1 cellular context compared by ENCODE assay signal in the genomic region with DNA sequence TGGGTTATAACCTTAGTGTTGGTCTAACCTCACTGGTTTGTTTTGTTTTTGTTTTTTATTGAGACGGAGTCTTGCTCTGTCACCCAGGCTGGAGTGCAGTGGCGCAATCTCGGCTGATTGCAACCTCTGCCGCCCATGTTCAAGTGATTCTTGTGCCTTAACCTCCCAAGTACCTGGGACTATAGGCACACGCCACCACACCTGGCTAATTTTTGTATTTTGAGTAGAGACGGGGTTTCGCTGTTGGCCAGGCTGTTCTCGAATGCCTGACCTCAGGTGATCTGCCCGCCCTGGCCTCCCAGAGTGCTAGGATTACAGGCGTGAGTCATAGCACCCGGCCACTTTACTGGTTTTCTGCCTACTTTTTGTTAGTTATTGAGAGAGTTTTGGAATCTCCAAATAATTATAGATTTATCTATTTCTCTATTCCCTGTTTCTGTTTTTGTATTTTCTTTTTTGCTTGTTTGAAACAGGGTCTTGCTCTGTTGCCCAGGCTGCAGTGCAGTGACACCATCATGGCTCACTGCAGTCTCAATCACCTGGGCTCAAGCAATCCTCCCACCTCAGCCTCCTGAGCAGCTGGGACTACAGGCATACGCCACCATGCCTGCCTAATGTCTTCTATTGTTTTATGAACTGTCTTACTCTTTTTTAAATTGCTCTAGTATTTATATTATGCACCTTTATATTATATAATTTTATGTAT.
TF ChIP-seq lines count a peak whose summit lies in the region.

No MANE protein-coding gene starts in this region.

TF ChIP-seq in K562, 482 proteins besides CTCF, POLR2A, EP300 and RAD21:
- TF ChIP-seq CBFB (CRISPR knock-in tag; IDR thresholded peaks at IDR 0.05) (no peak), ZNF707 (CRISPR knock-in tag; conservative IDR thresholded peaks at IDR 0.05) (no peak), MTA3 (IDR thresholded peaks at IDR 0.05; ENCODE audit: borderline replicate concordance) (no peak), CEBPG (CRISPR knock-in tag; IDR thresholded peaks at IDR 0.05) (peak; percentile 67), CEBPG (tag; conservative IDR thresholded peaks at IDR 0.05 in 1 of 2, IDR thresholded peaks at IDR 0.05 in 1 of 2) (peak in 1 of 2 experiments; percentile 53; a peak in 2 of 4 replicates), CHD1 (IDR thresholded peaks at IDR 0.05; ENCODE audit: low read length) (no peak), HDAC1 (IDR thresholded peaks at IDR 0.05) (0 out of 4 replicates have a peak, but pooled peaks of 1 of the 2 experiments have one; percentile 23), ZNF121 (CRISPR knock-in tag; conservative IDR thresholded peaks at IDR 0.05) (peak; percentile 97), SPI1 (IDR thresholded peaks at IDR 0.05; ENCODE audit: borderline replicate concordance, low read depth, low read length) (no peak), SIN3B (IDR thresholded peaks at IDR 0.05; ENCODE audit: low read depth) (no peak), SMARCE1 (IDR thresholded peaks at IDR 0.05) (0 out of 2 replicates have a peak, but pooled peaks have one; percentile 53), ARID1B (IDR thresholded peaks at IDR 0.05) (peak; percentile 68), ZBTB1 (CRISPR knock-in tag; IDR thresholded peaks at IDR 0.05; ENCODE audit: borderline replicate concordance, low read depth) (no peak), GABPB2 (CRISPR knock-in tag; conservative IDR thresholded peaks at IDR 0.05) (no peak), KDM1A (IDR thresholded peaks at IDR 0.05) (peak; percentile 47 to 66; a peak in 2 of 4 replicates), ZKSCAN3 (CRISPR knock-in tag; IDR thresholded peaks at IDR 0.05) (no peak), SREBF1 (IDR thresholded peaks at IDR 0.05; ENCODE audit: borderline replicate concordance, low read depth, low read length) (no peak), CBX3 (IDR thresholded peaks at IDR 0.05; ENCODE audit: borderline replicate concordance in 1 of 2, low read length in 2 of 2) (no peak), MEF2A (IDR thresholded peaks at IDR 0.05; ENCODE audit: control insufficient read depth, low read depth, low read length) (no peak), CEBPB (tag; IDR thresholded peaks at IDR 0.05) (peak; percentile 91), RFX7 (CRISPR knock-in tag; IDR thresholded peaks at IDR 0.05) (no peak), SP1 (CRISPR knock-in tag; IDR thresholded peaks at IDR 0.05) (no peak), MYC (IDR thresholded peaks at IDR 0.05; ENCODE audit: low read depth, low read length) (no peak), MYC (CRISPR knock-in tag; IDR thresholded peaks at IDR 0.05; ENCODE audit: borderline replicate concordance, low read depth) (no peak), HMGN3 (IDR thresholded peaks at IDR 0.05; ENCODE audit: borderline replicate concordance, extremely low read depth, insufficient read length, low read depth, low read length) (no peak), BCOR (IDR thresholded peaks at IDR 0.05) (peak; percentile 45; the same call in 1 of the 2 replicates), SMARCA4 (IDR thresholded peaks at IDR 0.05) (peak; percentile 51), DACH1 (IDR thresholded peaks at IDR 0.05; ENCODE audit: partially characterized antibody) (peak; percentile 7), RFX1 (IDR thresholded peaks at IDR 0.05) (no peak), IFI16 (CRISPR knock-in tag; IDR thresholded peaks at IDR 0.05) (no peak), ZNF124 (CRISPR knock-in tag; IDR thresholded peaks at IDR 0.05) (no peak), JUND (IDR thresholded peaks at IDR 0.05; ENCODE audit: borderline replicate concordance, low read depth, low read length) (peak; percentile 78), JUND (tag; IDR thresholded peaks at IDR 0.05; ENCODE audit: borderline replicate concordance, low read depth, low read length) (peak; percentile 56; the same call in 1 of the 3 replicates), JUN (IDR thresholded peaks at IDR 0.05; ENCODE audit: borderline replicate concordance, low read depth, low read length) (0 out of 2 replicates have a peak, but pooled peaks have one; percentile 39), JUN (CRISPR knock-in tag; IDR thresholded peaks at IDR 0.05; ENCODE audit: borderline replicate concordance) (no peak), DPF2 (IDR thresholded peaks at IDR 0.05) (peak; percentile 82), ZEB2 (IDR thresholded peaks at IDR 0.05) (0 out of 2 replicates have a peak, but pooled peaks have one; percentile 60), FOSL1 (tag; conservative IDR thresholded peaks at IDR 0.05) (peak; percentile 78), ZNF408 (CRISPR knock-in tag; IDR thresholded peaks at IDR 0.05; ENCODE audit: low read depth) (no peak), ZNF644 (tag; IDR thresholded peaks at IDR 0.05; ENCODE audit: low read depth) (no peak), ZSCAN32 (CRISPR knock-in tag; IDR thresholded peaks at IDR 0.05) (no peak), RBM15 (IDR thresholded peaks at IDR 0.05; ENCODE audit: insufficient read depth, low read length) (no peak)
- TF ChIP-seq, protein P1, sequence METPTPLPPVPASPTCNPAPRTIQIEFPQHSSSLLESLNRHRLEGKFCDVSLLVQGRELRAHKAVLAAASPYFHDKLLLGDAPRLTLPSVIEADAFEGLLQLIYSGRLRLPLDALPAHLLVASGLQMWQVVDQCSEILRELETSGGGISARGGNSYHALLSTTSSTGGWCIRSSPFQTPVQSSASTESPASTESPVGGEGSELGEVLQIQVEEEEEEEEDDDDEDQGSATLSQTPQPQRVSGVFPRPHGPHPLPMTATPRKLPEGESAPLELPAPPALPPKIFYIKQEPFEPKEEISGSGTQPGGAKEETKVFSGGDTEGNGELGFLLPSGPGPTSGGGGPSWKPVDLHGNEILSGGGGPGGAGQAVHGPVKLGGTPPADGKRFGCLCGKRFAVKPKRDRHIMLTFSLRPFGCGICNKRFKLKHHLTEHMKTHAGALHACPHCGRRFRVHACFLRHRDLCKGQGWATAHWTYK (CRISPR knock-in tag; IDR thresholded peaks at IDR 0.05) = no peak
- TF ChIP-seq, protein P2, sequence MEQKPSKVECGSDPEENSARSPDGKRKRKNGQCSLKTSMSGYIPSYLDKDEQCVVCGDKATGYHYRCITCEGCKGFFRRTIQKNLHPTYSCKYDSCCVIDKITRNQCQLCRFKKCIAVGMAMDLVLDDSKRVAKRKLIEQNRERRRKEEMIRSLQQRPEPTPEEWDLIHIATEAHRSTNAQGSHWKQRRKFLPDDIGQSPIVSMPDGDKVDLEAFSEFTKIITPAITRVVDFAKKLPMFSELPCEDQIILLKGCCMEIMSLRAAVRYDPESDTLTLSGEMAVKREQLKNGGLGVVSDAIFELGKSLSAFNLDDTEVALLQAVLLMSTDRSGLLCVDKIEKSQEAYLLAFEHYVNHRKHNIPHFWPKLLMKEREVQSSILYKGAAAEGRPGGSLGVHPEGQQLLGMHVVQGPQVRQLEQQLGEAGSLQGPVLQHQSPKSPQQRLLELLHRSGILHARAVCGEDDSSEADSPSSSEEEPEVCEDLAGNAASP (IDR thresholded peaks at IDR 0.05) = peak; percentile 71; the same call in 1 of the 2 replicates
- TF ChIP-seq, protein P3, sequence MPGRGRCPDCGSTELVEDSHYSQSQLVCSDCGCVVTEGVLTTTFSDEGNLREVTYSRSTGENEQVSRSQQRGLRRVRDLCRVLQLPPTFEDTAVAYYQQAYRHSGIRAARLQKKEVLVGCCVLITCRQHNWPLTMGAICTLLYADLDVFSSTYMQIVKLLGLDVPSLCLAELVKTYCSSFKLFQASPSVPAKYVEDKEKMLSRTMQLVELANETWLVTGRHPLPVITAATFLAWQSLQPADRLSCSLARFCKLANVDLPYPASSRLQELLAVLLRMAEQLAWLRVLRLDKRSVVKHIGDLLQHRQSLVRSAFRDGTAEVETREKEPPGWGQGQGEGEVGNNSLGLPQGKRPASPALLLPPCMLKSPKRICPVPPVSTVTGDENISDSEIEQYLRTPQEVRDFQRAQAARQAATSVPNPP (IDR thresholded peaks at IDR 0.05; ENCODE audit: borderline replicate concordance, insufficient read depth, insufficient read length) = no peak
- TF ChIP-seq, protein P4, sequence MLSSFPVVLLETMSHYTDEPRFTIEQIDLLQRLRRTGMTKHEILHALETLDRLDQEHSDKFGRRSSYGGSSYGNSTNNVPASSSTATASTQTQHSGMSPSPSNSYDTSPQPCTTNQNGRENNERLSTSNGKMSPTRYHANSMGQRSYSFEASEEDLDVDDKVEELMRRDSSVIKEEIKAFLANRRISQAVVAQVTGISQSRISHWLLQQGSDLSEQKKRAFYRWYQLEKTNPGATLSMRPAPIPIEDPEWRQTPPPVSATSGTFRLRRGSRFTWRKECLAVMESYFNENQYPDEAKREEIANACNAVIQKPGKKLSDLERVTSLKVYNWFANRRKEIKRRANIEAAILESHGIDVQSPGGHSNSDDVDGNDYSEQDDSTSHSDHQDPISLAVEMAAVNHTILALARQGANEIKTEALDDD (IDR thresholded peaks at IDR 0.05) = 0 out of 2 replicates have a peak, but pooled peaks have one; percentile 18
- TF ChIP-seq, protein P5, sequence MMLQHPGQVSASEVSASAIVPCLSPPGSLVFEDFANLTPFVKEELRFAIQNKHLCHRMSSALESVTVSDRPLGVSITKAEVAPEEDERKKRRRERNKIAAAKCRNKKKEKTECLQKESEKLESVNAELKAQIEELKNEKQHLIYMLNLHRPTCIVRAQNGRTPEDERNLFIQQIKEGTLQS (IDR thresholded peaks at IDR 0.05) = peak; percentile 79
- TF ChIP-seq, protein P5 (CRISPR knock-in tag; conservative IDR thresholded peaks at IDR 0.05) = no peak
- TF ChIP-seq, protein P6, sequence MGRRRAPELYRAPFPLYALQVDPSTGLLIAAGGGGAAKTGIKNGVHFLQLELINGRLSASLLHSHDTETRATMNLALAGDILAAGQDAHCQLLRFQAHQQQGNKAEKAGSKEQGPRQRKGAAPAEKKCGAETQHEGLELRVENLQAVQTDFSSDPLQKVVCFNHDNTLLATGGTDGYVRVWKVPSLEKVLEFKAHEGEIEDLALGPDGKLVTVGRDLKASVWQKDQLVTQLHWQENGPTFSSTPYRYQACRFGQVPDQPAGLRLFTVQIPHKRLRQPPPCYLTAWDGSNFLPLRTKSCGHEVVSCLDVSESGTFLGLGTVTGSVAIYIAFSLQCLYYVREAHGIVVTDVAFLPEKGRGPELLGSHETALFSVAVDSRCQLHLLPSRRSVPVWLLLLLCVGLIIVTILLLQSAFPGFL (CRISPR knock-in tag; IDR thresholded peaks at IDR 0.05) = no peak
